Comparison of ENCODE assay signal across 8 cellular contexts in the genomic region with DNA sequence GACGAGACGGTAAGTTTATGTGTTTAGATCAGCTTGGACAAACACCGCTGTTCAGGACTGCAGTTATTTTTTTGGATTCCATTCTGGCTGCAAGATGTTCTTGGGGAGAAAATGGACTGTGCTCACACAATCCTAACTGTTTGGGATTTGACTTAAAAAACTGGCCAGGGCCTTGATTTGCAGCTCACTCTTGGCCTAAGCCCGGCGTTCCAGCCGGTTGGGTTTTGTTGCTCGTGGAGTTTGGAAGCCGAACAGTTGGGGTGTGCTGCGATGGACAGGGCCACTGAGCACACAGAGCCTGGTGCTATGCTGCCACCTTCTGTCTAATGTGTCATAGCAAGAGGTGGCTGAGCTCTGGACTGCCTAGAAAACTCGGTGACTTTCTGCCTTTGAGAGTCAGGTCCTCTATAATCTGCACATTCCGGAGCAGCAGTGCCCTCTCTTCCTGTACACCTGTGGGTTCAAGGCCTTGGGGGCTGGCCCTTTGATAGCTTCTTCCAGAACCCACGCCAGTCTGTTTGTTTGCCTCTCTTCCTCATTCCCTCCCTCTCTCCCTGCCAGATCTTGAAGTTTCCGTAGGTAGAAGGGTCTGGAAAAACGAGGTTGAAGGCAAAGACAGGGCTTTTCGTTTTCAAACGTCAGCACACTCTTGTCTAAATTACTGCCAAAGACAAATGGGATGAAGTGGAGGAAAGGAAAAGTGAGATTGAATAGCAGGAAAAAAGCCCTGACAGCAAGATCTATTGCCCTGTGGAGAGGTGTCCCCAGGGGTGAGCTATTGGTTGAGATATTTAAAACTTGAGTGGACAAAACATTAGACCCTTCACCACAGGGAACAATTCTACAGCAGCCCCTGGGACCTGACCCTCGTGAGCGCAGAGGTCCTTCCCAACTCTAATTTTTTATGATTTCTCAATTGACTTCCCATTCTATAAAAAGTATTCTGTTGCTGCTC.
DNase-seq lines count a peak whose midpoint lies in the region; ATAC-seq and TF ChIP-seq lines count a peak whose summit lies in the region.

No MANE protein-coding gene starts in this region.

- H3K4me3 Mint-ChIP-seq in chondrocyte (ENCODE audit: unreplicated experiment): peak overlapping the region; percentile 23

- DNase-seq in 8988T: peak; percentile 36
- peak; percentile 53 for DNase-seq in GM13976 (ENCODE audit: low spot score)
- DNase-seq in NCI-H2171 treated with DMSO at 0.1 percent for 48 hours (lab: John Stamatoyannopoulos, UW): peak; percentile 42
- peak; percentile 32 for DNase-seq in activated CD4-positive, CD25-positive, alpha-beta regulatory T cell treated with anti-CD3 and anti-CD28 coated beads, Interleukin-2, amount 50 U/mL, for 72 hours
- DNase-seq in chondrocyte (ENCODE audit: low spot score): no peak
- peak; percentile 81 for DNase-seq in left lobe of liver (ENCODE audit: low spot score)
- peak; percentile 42 for DNase-seq in stimulated activated CD4-positive, alpha-beta T cell treated with anti-CD3 and anti-CD28 coated beads, Interleukin-4, amount 100 ng/mL, for 1 hour

- H3K36me3 Mint-ChIP-seq in chondrocyte (ENCODE audit: low read depth): no peaks in the 10 kb centered on the region

- peak overlapping the region; percentile 71 for H3K27ac Mint-ChIP-seq in chondrocyte (ENCODE audit: unreplicated experiment)

- in situ Hi-C loops in GM13976 (cut with MboI; ENCODE audit: low sequenced_read_pairs, unreplicated experiment): loop anchor here (25.0 kb wide), 2 partner anchors 673 to 898 kb away; no protein-coding TSS in a partner anchor

- no peaks in the 10 kb centered on the region for H3K27me3 Mint-ChIP-seq in chondrocyte (ENCODE audit: low read depth)

- ATAC-seq in HG02973 (IDR thresholded peaks at IDR 0.05; ENCODE audit: unreplicated experiment) (peak; percentile 65), left lobe of liver (peak; percentile 99)

- H3K4me1 Mint-ChIP-seq in chondrocyte (ENCODE audit: low read depth): peaks cover 59% of the 10 kb centered on the region

- H3K9me3 Mint-ChIP-seq in chondrocyte (ENCODE audit: low read depth): no peaks in the 10 kb centered on the region

- TF ChIP-seq CTCF in GM13976 (IDR thresholded peaks at IDR 0.05; ENCODE audit: borderline replicate concordance, control extremely low read depth, extremely low read depth, insufficient read depth, missing control alignments) (peak; percentile 57), chondrocyte (IDR thresholded peaks at IDR 0.05) (peak; percentile 96)
